ENCODE assay signal across 13 cellular contexts in the genomic region with DNA sequence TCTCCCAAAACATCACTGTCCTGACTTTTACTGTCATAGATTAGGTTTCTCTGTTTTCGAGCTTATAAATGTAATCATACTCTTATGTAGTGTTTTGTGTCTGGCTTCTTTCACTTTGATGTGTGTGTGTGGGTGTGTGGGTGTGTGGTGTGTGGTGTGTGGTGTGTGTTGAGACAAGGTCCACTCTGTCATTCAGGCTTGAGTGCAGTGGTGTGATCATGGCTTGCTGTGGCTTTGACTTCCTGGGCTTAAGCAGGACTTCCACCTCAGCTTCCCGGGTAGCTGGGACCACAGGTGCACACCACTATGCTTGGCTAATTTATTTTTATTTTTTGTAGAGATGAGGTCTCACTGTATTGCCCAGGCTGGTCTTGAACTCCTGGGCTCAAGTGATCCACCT. TPM values are rescaled to one million over a fixed set of nuclear protein-coding genes. Genes with fewer than 3 reads are reported as not detected.
DNase-seq lines count a peak whose midpoint lies in the region; ATAC-seq and TF ChIP-seq lines count a peak whose summit lies in the region.
"Had no signal": no experiment of that assay in that cellular context is flagged by ENCODE, and none has a peak within 500 bp of the region (broad histone marks: within the 10 kb centered on the region; RNA-seq: fewer than 3 reads in every experiment).

No MANE protein-coding gene starts in this region.

- H3K36me3 ChIP-seq in tibial nerve, result no peaks in the 10 kb centered on the region
- H3K36me3 ChIP-seq: SJSA1, vagina had no signal

- H3K27ac Mint-ChIP-seq in activated naive CD8-positive, alpha-beta T cell treated with anti-CD3 and anti-CD28 coated beads for 36 hours, result peak overlapping the region; percentile 13

- WGBS in tibial nerve, 2 donors, result 78 to 79% methylated on average over 2 of the region's 2 CpGs

- H3K27me3 Mint-ChIP-seq in activated naive CD8-positive, alpha-beta T cell treated with anti-CD3 and anti-CD28 coated beads for 36 hours, result no peaks in the 10 kb centered on the region

- no peaks in the 10 kb centered on the region for H3K36me3 Mint-ChIP-seq in activated naive CD8-positive, alpha-beta T cell treated with anti-CD3 and anti-CD28 coated beads for 36 hours

- TF ChIP-seq EP300 in tibial nerve (IDR thresholded peaks at IDR 0.05), result no peak

- H3K4me1 ChIP-seq in tibial nerve, result peaks cover 0 to 76% (median 16%) of the 10 kb centered on the region in 4 donors

- peak; percentile 30 to 58 for ATAC-seq in activated CD4-positive, CD25-positive, alpha-beta regulatory T cell treated with anti-CD3 and anti-CD28 coated beads, Interleukin-2, amount 50 U/mL, for 24 hours
- no peak for ATAC-seq in sciatic nerve
- ATAC-seq: left cardiac atrium had no signal

- no peaks in the 10 kb centered on the region for H3K27me3 ChIP-seq in tibial nerve
- H3K27me3 ChIP-seq: SJSA1, vagina had no signal

- H3K4me3 ChIP-seq in NB4 (ENCODE audit: low read depth, low read length), result no peak overlapping the region
- no peak overlapping the region for H3K4me3 ChIP-seq in tibial nerve
- H3K4me3 ChIP-seq: SJSA1, vagina had no signal

- H3K27ac ChIP-seq in tibial nerve, result no peak overlapping the region
- H3K27ac ChIP-seq: SJSA1, vagina had no signal

- intact Hi-C loops in sciatic nerve (cut with DNase I), result no loop called here

- H3K9me3 ChIP-seq in tibial nerve, result no peaks in the 10 kb centered on the region
- H3K9me3 ChIP-seq: SJSA1, vagina had no signal

- TF ChIP-seq CTCF in NB4 (IDR thresholded peaks at IDR 0.05; ENCODE audit: low read depth, low read length) (no peak), tibial nerve (IDR thresholded peaks at IDR 0.05) (no peak)

- H3K4me3 Mint-ChIP-seq in activated naive CD8-positive, alpha-beta T cell treated with anti-CD3 and anti-CD28 coated beads for 36 hours, result no peak overlapping the region

- TF ChIP-seq POLR2A in NB4 (IDR thresholded peaks at IDR 0.05; ENCODE audit: extremely low read depth, insufficient read length) (no peak), tibial nerve (IDR thresholded peaks at IDR 0.05) (no peak)

- peaks cover 65% of the 10 kb centered on the region for H3K4me1 Mint-ChIP-seq in activated naive CD8-positive, alpha-beta T cell treated with anti-CD3 and anti-CD28 coated beads for 36 hours

- DNase-seq in activated CD4-positive, CD25-positive, alpha-beta regulatory T cell (lab: John Stamatoyannopoulos, UW), result no peak
- DNase-seq in NB4 (ENCODE audit: low read depth) (peak; percentile 24), NCI-H2196 treated with DMSO at 0.1 percent for 48 hours (lab: John Stamatoyannopoulos, UW; ENCODE audit: unreplicated experiment) (no peak), tibial nerve (ENCODE audit: low spot score in 2 of 2) (no peak), sciatic nerve (ENCODE audit: low spot score) (no peak)
- peak; percentile 33 for DNase-seq in activated naive CD8-positive, alpha-beta T cell treated with anti-CD3 and anti-CD28 coated beads for 36 hours
- DNase-seq in stimulated activated CD8-positive, alpha-beta memory T cell treated with anti-CD3 and anti-CD28 coated beads, Interleukin-15, amount 100 ng/mL, for 48 hours (ENCODE audit: low read depth in 2 of 2), result peak; percentile 34 to 37
- DNase-seq: DMS79 treated with DMSO at 0.1 percent for 48 hours, left cardiac atrium, NCI-H526 treated with DMSO at 0.1 percent for 48 hours had no signal

- no peaks in the 10 kb centered on the region for H3K9me3 Mint-ChIP-seq in activated naive CD8-positive, alpha-beta T cell treated with anti-CD3 and anti-CD28 coated beads for 36 hours

RNA-seq across cellular contexts. Expression of a gene that starts 59.6 kb away (rescaled TPM):
- total RNA-seq in activated naive CD8-positive, alpha-beta T cell treated with anti-CD3 and anti-CD28 coated beads for 36 hours, result 10 to 100 TPM; 45.8 to 47.5 TPM
- total RNA-seq in tibial nerve (10 to 100 TPM; 48.8 to 77.1 (median 52.7) TPM), sciatic nerve (80.1 TPM)

Comparison
In these comparisons a context has a peak if more than half of its experiments do, and no peak if none do; other contexts are left out.
1. DNase-seq: peak in NB4 (single experiment), activated naive CD8-positive, alpha-beta T cell treated with anti-CD3 and anti-CD28 coated beads for 36 hours (single experiment) and stimulated activated CD8-positive, alpha-beta memory T cell treated with anti-CD3 and anti-CD28 coated beads, Interleukin-15, amount 100 ng/mL, for 48 hours (2 of 2); none in activated CD4-positive, CD25-positive, alpha-beta regulatory T cell (0 of 4), NCI-H2196 treated with DMSO at 0.1 percent for 48 hours (single experiment), tibial nerve (0 of 2) and sciatic nerve (single experiment).